Comparison of ENCODE assay signal across 16 cellular contexts in the genomic region with DNA sequence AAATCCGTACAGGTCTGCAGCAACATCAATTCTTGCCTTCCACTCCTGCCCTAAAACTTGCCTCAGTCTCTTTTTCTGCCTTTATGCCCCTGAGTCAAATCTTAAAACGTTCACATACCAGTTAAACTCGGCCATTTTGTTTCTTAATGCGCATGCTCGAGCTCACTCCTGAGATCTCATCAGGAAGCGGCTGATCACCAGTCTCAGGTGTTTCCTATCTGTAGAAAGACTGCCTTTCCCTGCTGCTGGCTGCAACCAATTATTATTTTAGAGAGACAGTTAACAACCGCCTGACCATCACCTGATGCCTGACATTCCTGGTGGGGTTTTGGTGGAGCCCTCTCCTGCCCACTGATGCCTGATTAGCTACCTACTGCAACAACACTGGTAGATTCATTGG.
"Had no signal": no experiment of that assay in that cellular context is flagged by ENCODE, and none has a peak within 500 bp of the region (broad histone marks: within the 10 kb centered on the region; RNA-seq: fewer than 3 reads in every experiment).

No MANE protein-coding gene starts in this region.

- H3K9me3 ChIP-seq: esophagus squamous epithelium, mucosa of descending colon, neutrophil, sigmoid colon, stomach had no signal

- H3K27me3 ChIP-seq: esophagus squamous epithelium, hepatocyte, neutrophil, sigmoid colon, stomach had no signal

- H3K36me3 ChIP-seq: esophagus squamous epithelium, neutrophil, sigmoid colon, stomach had no signal

- H3K27ac ChIP-seq: esophagus squamous epithelium, foreskin keratinocyte, hepatocyte, neutrophil, sigmoid colon, skin epidermis, stomach had no signal

- H3K4me3 ChIP-seq: esophagus squamous epithelium, hepatocyte, mucosa of descending colon, sigmoid colon, skin epidermis, stomach had no signal

- H3K4me1 ChIP-seq: esophagus squamous epithelium, foreskin keratinocyte, sigmoid colon, stomach had no signal

- DNase-seq: effector memory CD8-positive, alpha-beta T cell; esophagus squamous epithelium; foreskin keratinocyte; head of caudate nucleus; kidney glomerular epithelial cell; mammary epithelial cell; mucosa of descending colon; naive thymus-derived CD8-positive, alpha-beta T cell; posterior cingulate gyrus; sigmoid colon; stimulated activated naive CD4-positive, alpha-beta T cell; stomach; substantia nigra had no signal
